1 cellular context compared by ENCODE assay signal in the genomic region with DNA sequence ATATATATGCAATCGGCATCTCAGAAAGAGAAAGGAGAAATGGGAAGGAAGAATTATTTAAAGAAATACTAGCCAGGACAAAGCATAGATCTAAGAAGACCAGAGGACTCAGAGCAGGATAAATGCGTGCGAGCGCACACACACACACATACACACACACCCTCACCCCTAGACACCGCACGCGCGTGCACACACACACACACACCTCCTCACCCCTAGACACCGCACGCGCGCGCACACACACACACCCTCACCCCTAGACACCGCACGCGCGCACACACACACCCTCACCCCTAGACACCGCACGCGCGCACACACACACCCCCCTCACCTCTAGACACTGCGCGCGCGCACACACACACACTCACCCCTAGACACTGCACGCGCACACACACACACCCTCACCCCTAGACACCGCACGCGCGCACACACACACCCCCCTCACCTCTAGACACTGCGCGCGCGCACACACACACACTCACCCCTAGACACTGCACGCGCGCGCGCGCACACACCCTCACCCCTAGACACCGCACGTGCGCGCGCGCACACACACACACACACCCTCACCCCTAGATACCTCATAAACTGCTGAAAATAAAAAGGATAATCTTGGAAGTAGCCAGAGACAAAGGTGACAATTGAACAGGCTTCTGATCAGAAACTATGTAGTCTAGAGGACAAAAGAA. TPM values are rescaled to one million over a fixed set of nuclear protein-coding genes. Genes with fewer than 3 reads are reported as not detected.
"Had no signal": no experiment of that assay in that cellular context is flagged by ENCODE, and none has a peak within 500 bp of the region (broad histone marks: within the 10 kb centered on the region; RNA-seq: fewer than 3 reads in every experiment).

No MANE protein-coding gene starts in this region.

RNA-seq across cellular contexts. Expression of a gene that starts 44.2 kb away (rescaled TPM):
- total RNA-seq: PC-9 had no signal
